ENCODE assay signal across 8 cellular contexts in the genomic region with DNA sequence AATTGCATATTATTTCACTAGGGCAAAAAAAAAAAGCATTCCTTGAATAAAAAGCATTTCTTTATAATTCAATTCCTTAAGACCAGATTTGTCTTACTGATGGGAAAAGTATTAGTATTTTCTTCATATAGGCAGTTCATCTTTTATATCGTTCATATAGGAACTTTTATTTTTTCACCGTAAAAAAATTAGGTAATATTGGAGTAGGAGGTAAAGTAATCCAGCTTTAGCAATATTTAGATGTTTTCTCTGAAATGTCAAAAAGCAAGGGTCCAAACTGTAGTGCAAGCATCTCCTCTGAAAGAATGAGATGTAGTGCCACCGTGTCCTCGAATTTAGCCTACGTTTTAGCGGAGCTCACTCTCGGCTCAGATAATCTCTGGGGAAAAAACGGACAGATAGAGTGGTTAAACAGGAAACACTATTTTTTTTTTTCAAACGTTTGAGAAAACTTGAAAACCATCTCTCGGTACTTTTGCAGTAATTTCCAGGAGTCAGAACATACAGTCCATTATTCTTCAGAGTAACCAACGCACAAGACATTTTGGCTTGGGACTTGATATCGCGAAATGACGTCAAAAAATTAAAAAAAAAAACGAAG. TPM values are rescaled to one million over a fixed set of nuclear protein-coding genes. Genes with fewer than 3 reads are reported as not detected.
A peak's percentile ranks its signal among the peaks of the same experiment; 100 is the strongest.
DNase-seq lines count a peak whose midpoint lies in the region; ATAC-seq and TF ChIP-seq lines count a peak whose summit lies in the region.

No MANE protein-coding gene starts in this region.

- DNase-seq in NCI-H446 (lab: John Stamatoyannopoulos, UW) (peak; percentile 85 to 87), NCI-H446 treated with DMSO at 0.1 percent for 48 hours (lab: John Stamatoyannopoulos, UW) (no peak), fibroblast of peridontal ligament (ENCODE audit: extremely low read depth) (peak; percentile 94), sigmoid colon (no peak), amniotic stem cell (lab: John Stamatoyannopoulos, UW) (no peak)

- 1 to 2% methylated on average over 15 of the region's 15 CpGs for WGBS in sigmoid colon, 2 donors

- peak; percentile 15 for ATAC-seq in SK-N-SH treated with all-trans-retinoic acid at 6 μM for 48 hours
- ATAC-seq in HG02571 (IDR thresholded peaks at IDR 0.05; ENCODE audit: unreplicated experiment) = no peak
- ATAC-seq in GM18909 (IDR thresholded peaks at IDR 0.05; ENCODE audit: poor library complexity, unreplicated experiment) = no peak

- intact Hi-C loops in sigmoid colon (cut with DNase I) = loop anchor here (2.0 to 10.0 kb wide), 8 partner anchors 87 to 813 kb away; a partner anchor contains a TSS

- H3K9me3 ChIP-seq in sigmoid colon = no peaks in the 10 kb centered on the region

- TF ChIP-seq CTCF in sigmoid colon (IDR thresholded peaks at IDR 0.05) = no peak

- TF ChIP-seq EP300 in sigmoid colon (IDR thresholded peaks at IDR 0.05) = peak in 2 of 4 donors; percentile 26 to 47

- H3K27me3 ChIP-seq in sigmoid colon = peaks cover 76 to 89% (median 77%) of the 10 kb centered on the region in 3 donors

- TF ChIP-seq POLR2A in sigmoid colon (IDR thresholded peaks at IDR 0.05) = no peak

- peaks cover 0 to 36% (median 33%) of the 10 kb centered on the region in 4 donors for H3K4me1 ChIP-seq in sigmoid colon

- no peaks in the 10 kb centered on the region for H3K36me3 ChIP-seq in sigmoid colon

- H3K4me3 ChIP-seq in sigmoid colon = peak overlapping the region; percentile 53 to 84 (median 72)

- H3K27ac ChIP-seq in sigmoid colon = peak overlapping the region; percentile 91 to 98 (median 96)

TF ChIP-seq in SK-N-SH treated with all-trans-retinoic acid at 6 μM for 48 hours, 23 proteins besides CTCF, POLR2A, EP300 and RAD21:
- TF ChIP-seq ZNF8 (CRISPR knock-in tag; IDR thresholded peaks at IDR 0.05) = no peak
- TF ChIP-seq TOX (CRISPR knock-in tag; IDR thresholded peaks at IDR 0.05; ENCODE audit: borderline replicate concordance) = no peak
- no peak for TF ChIP-seq OSR1 (CRISPR knock-in tag; IDR thresholded peaks at IDR 0.05)
- TF ChIP-seq, protein P1, sequence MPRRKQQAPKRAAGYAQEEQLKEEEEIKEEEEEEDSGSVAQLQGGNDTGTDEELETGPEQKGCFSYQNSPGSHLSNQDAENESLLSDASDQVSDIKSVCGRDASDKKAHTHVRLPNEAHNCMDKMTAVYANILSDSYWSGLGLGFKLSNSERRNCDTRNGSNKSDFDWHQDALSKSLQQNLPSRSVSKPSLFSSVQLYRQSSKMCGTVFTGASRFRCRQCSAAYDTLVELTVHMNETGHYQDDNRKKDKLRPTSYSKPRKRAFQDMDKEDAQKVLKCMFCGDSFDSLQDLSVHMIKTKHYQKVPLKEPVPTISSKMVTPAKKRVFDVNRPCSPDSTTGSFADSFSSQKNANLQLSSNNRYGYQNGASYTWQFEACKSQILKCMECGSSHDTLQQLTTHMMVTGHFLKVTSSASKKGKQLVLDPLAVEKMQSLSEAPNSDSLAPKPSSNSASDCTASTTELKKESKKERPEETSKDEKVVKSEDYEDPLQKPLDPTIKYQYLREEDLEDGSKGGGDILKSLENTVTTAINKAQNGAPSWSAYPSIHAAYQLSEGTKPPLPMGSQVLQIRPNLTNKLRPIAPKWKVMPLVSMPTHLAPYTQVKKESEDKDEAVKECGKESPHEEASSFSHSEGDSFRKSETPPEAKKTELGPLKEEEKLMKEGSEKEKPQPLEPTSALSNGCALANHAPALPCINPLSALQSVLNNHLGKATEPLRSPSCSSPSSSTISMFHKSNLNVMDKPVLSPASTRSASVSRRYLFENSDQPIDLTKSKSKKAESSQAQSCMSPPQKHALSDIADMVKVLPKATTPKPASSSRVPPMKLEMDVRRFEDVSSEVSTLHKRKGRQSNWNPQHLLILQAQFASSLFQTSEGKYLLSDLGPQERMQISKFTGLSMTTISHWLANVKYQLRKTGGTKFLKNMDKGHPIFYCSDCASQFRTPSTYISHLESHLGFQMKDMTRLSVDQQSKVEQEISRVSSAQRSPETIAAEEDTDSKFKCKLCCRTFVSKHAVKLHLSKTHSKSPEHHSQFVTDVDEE (CRISPR knock-in tag; IDR thresholded peaks at IDR 0.05) = no peak
- TF ChIP-seq ISL1 (CRISPR knock-in tag; IDR thresholded peaks at IDR 0.05) = no peak
- no peak for TF ChIP-seq ZFP30 (CRISPR knock-in tag; IDR thresholded peaks at IDR 0.05)

RNA-seq across cellular contexts. Expression of a gene that starts 5.4 kb away (rescaled TPM):
- total RNA-seq in sigmoid colon = not detected
- under 1 TPM in 1 of 3 donors, not detected in 2; 0.16 TPM for polyA plus RNA-seq in sigmoid colon

RNA-seq across cellular contexts. Expression of a gene that starts 19.0 kb away (rescaled TPM):
- 100 to 1,000 TPM in 2 of 4 donors, 10 to 100 TPM in 2; 58.9 to 123 (median 94.2) TPM for total RNA-seq in sigmoid colon
- 10 to 100 TPM; 16.3 to 20.8 (median 18.6) TPM for polyA plus RNA-seq in sigmoid colon

RNA-seq across cellular contexts. Expression of a gene that starts 23.7 kb away (rescaled TPM):
- total RNA-seq in sigmoid colon = 10 to 100 TPM; 45.3 to 80.1 (median 61.6) TPM
- 10 to 100 TPM; 42.3 to 61.9 (median 57.8) TPM for polyA plus RNA-seq in sigmoid colon

Comparison
In these comparisons a context has a peak if more than half of its experiments do, and no peak if none do; other contexts are left out.
1. DNase-seq: peak in NCI-H446 (2 of 2) and fibroblast of peridontal ligament (single experiment); none in NCI-H446 treated with DMSO at 0.1 percent for 48 hours (single experiment), sigmoid colon (single experiment) and amniotic stem cell (single experiment).